23 cellular contexts compared by ENCODE assay signal in the genomic region with DNA sequence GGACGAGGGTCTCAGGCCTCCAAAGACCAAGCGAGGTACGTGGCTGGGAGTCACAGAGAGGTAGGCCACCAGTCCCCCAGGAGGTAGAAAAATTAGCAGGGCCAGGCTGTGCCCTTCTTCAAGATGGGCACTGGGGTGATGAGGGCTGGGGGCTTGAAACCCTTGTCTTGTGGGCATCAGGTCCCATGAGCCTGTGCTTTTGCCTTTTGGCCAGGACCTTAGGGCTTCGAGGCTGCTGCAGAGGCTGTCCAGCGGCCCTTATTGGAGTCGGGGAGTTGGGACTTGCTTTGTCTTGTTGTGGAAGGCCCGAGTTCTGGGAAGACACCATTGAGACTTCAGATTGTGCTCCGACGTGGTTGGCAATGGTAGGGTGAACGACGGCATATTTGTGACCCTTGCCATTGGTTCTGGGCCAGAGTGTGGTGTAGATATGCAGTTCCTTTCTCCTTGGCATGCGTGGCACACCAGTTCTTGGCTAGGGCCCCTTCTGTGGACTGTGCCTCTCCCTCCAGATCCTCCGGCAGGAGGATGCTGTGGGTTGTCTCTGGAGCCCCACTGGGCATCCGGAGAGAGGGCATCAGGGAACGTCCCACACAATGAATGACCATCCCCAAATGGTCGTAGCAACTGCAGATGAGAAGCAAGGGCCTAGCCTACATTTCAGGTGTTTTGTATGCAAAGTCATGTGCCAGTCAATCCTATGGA. TPM values are rescaled to one million over a fixed set of nuclear protein-coding genes. Genes with fewer than 3 reads are reported as not detected.
DNase-seq lines count a peak whose midpoint lies in the region; ATAC-seq and TF ChIP-seq lines count a peak whose summit lies in the region.
"Had no signal": no experiment of that assay in that cellular context is flagged by ENCODE, and none has a peak within 500 bp of the region (broad histone marks: within the 10 kb centered on the region; RNA-seq: fewer than 3 reads in every experiment).

No MANE protein-coding gene starts in this region.

- no peak overlapping the region for H3K27ac ChIP-seq in tibial nerve
- H3K27ac ChIP-seq: HL-60 had no signal

- CTCF ChIA-PET in activated CD8-positive, alpha-beta T cell treated with anti-CD3 and anti-CD28 coated beads, Interleukin-2, amount 10 ng/mL, durations not matched to agents 7 days and 5 days (lab: Charles Lee), result no interaction called here
- CTCF ChIA-PET in activated CD8-positive, alpha-beta T cell treated with anti-CD3 and anti-CD28 coated beads for 36 hours (lab: Charles Lee), result no interaction called here

- no peak for TF ChIP-seq POLR2A in tibial nerve (IDR thresholded peaks at IDR 0.05)

- no peak for TF ChIP-seq CTCF in activated CD8-positive, alpha-beta T cell treated with anti-CD3 and anti-CD28 coated beads for 36 hours (IDR thresholded peaks at IDR 0.05)
- no peak for TF ChIP-seq CTCF in tibial nerve (IDR thresholded peaks at IDR 0.05)

- H3K9me3 Mint-ChIP-seq in activated CD8-positive, alpha-beta T cell treated with anti-CD3 and anti-CD28 coated beads, Interleukin-2, amount 10 ng/mL, durations not matched to agents 7 days and 5 days (ENCODE audit: insufficient read depth), result no peaks in the 10 kb centered on the region
- H3K9me3 Mint-ChIP-seq in activated CD8-positive, alpha-beta T cell treated with anti-CD3 and anti-CD28 coated beads for 36 hours, result no peaks in the 10 kb centered on the region
- H3K9me3 Mint-ChIP-seq: CD4-positive, alpha-beta memory T cell had no signal

- H3K27me3 ChIP-seq in H7 (ENCODE audit: control insufficient read depth, insufficient read depth, low read length) (no peaks in the 10 kb centered on the region), tibial nerve (no peaks in the 10 kb centered on the region)

- H3K4me3 ChIP-seq in H7 (ENCODE audit: insufficient read depth, low read depth, low read length), result no peak overlapping the region
- no peak overlapping the region for H3K4me3 ChIP-seq in tibial nerve
- H3K4me3 ChIP-seq: GM23338 had no signal

- DNase-seq in activated CD8-positive, alpha-beta T cell treated with anti-CD3 and anti-CD28 coated beads, Interleukin-2, amount 10 ng/mL, durations not matched to agents 7 days and 5 days, result no peak
- DNase-seq in activated CD8-positive, alpha-beta T cell treated with anti-CD3 and anti-CD28 coated beads for 36 hours, result no peak
- DNase-seq in H7 (peak; percentile 16), islet precursor cell (peak; percentile 45), posterior vena cava (ENCODE audit: low spot score) (peak; percentile 70), tibial nerve (ENCODE audit: low spot score in 2 of 2) (no peak), RKO (ENCODE audit: low spot score) (no peak), SK-N-DZ (ENCODE audit: low spot score) (no peak)
- DNase-seq: 8988T; BE2C; CD4-positive, alpha-beta memory T cell; DMS153; GF-D8; IMR-90; NCI-H1436; NCI-H2029; NCI-H524 treated with DMSO at 0.1 percent for 48 hours; RPMI8226; SIG-M5 had no signal

- TF ChIP-seq EP300 in tibial nerve (IDR thresholded peaks at IDR 0.05), result no peak

- peaks cover 41% of the 10 kb centered on the region for H3K4me1 Mint-ChIP-seq in activated CD8-positive, alpha-beta T cell treated with anti-CD3 and anti-CD28 coated beads, Interleukin-2, amount 10 ng/mL, durations not matched to agents 7 days and 5 days (ENCODE audit: low read depth)
- H3K4me1 Mint-ChIP-seq in activated CD8-positive, alpha-beta T cell treated with anti-CD3 and anti-CD28 coated beads for 36 hours (ENCODE audit: low read depth), result peaks cover 16% of the 10 kb centered on the region
- H3K4me1 Mint-ChIP-seq: GM23338 had no signal

- no peaks in the 10 kb centered on the region for H3K27me3 Mint-ChIP-seq in activated CD8-positive, alpha-beta T cell treated with anti-CD3 and anti-CD28 coated beads, Interleukin-2, amount 10 ng/mL, durations not matched to agents 7 days and 5 days (ENCODE audit: low read depth)
- H3K27me3 Mint-ChIP-seq in activated CD8-positive, alpha-beta T cell treated with anti-CD3 and anti-CD28 coated beads for 36 hours, result no peaks in the 10 kb centered on the region

- 82 to 92% methylated on average over 14 to 16 of the region's 16 CpGs for WGBS in tibial nerve, 2 donors

- no peak for ATAC-seq in activated CD8-positive, alpha-beta T cell treated with anti-CD3 and anti-CD28 coated beads, Interleukin-2, amount 10 ng/mL, durations not matched to agents 7 days and 5 days
- no peak for ATAC-seq in activated CD8-positive, alpha-beta T cell treated with anti-CD3 and anti-CD28 coated beads for 36 hours
- ATAC-seq: GM23338, HCT116 had no signal

- H3K4me1 ChIP-seq in tibial nerve, result no peaks in the 10 kb centered on the region

- H3K36me3 Mint-ChIP-seq in activated CD8-positive, alpha-beta T cell treated with anti-CD3 and anti-CD28 coated beads, Interleukin-2, amount 10 ng/mL, durations not matched to agents 7 days and 5 days (ENCODE audit: low read depth), result peaks cover 11% of the 10 kb centered on the region
- peaks cover 3% of the 10 kb centered on the region for H3K36me3 Mint-ChIP-seq in activated CD8-positive, alpha-beta T cell treated with anti-CD3 and anti-CD28 coated beads for 36 hours (ENCODE audit: low read depth)

- POLR2A ChIA-PET in activated CD8-positive, alpha-beta T cell treated with anti-CD3 and anti-CD28 coated beads, Interleukin-2, amount 10 ng/mL, durations not matched to agents 7 days and 5 days (lab: Charles Lee), result no interaction called here
- POLR2A ChIA-PET in activated CD8-positive, alpha-beta T cell treated with anti-CD3 and anti-CD28 coated beads for 36 hours (lab: Charles Lee), result no interaction called here

- H3K36me3 ChIP-seq in H7 (replicated peaks; ENCODE audit: control insufficient read depth, insufficient read depth, low read length) (no peaks in the 10 kb centered on the region), tibial nerve (no peaks in the 10 kb centered on the region)
- H3K36me3 ChIP-seq: BE2C had no signal

- no peaks in the 10 kb centered on the region for H3K9me3 ChIP-seq in tibial nerve
- H3K9me3 ChIP-seq: BE2C had no signal

- peak overlapping the region; percentile 34 for H3K27ac Mint-ChIP-seq in activated CD8-positive, alpha-beta T cell treated with anti-CD3 and anti-CD28 coated beads, Interleukin-2, amount 10 ng/mL, durations not matched to agents 7 days and 5 days
- H3K27ac Mint-ChIP-seq in activated CD8-positive, alpha-beta T cell treated with anti-CD3 and anti-CD28 coated beads for 36 hours, result no peak overlapping the region
- H3K27ac Mint-ChIP-seq: GM23338 had no signal

- no peak overlapping the region for H3K4me3 Mint-ChIP-seq in activated CD8-positive, alpha-beta T cell treated with anti-CD3 and anti-CD28 coated beads, Interleukin-2, amount 10 ng/mL, durations not matched to agents 7 days and 5 days
- H3K4me3 Mint-ChIP-seq in activated CD8-positive, alpha-beta T cell treated with anti-CD3 and anti-CD28 coated beads for 36 hours, result no peak overlapping the region
- H3K4me3 Mint-ChIP-seq: GM23338 had no signal

- intact Hi-C loops in activated CD8-positive, alpha-beta T cell treated with anti-CD3 and anti-CD28 coated beads for 36 hours (cut with micrococcal nuclease), result no loop called here
- intact Hi-C loops in posterior vena cava (cut with DNase I), result loop anchor here in 1 of 2 donors (10.0 kb wide), 1 partner anchor 334 kb away; the partner anchor contains the start of gene ANXA11

RNA-seq across cellular contexts. Expression of gene SH2D4B, which starts 0.9 kb away (rescaled TPM):
- under 1 TPM; 0.13 to 0.21 TPM for total RNA-seq in activated CD8-positive, alpha-beta T cell treated with anti-CD3 and anti-CD28 coated beads, Interleukin-2, amount 10 ng/mL, durations not matched to agents 7 days and 5 days
- total RNA-seq in activated CD8-positive, alpha-beta T cell treated with anti-CD3 and anti-CD28 coated beads for 36 hours, result under 1 TPM; 0.11 to 0.20 TPM
- total RNA-seq in H7 (2014; rRNA removed; shearing (Covaris generic)), result not detected in 2 replicates
- total RNA-seq in posterior vena cava (under 1 TPM in 1 of 2 donors, not detected in 1; 0.10 TPM), tibial nerve (not detected)
- polyA plus RNA-seq in SK-N-DZ (2014; cell fraction: cytosol; rRNA removed), result not detected in 2 replicates
- not detected in 2 replicates for polyA plus RNA-seq in SK-N-DZ (2014; cell fraction: nucleus; rRNA removed)
- total RNA-seq: GM23338, IMR-90, MCF 10A had no signal
- polyA plus RNA-seq: CD4-positive, alpha-beta memory T cell; IMR-90 had no signal

Comparison
In these comparisons a context has a peak if more than half of its experiments do, and no peak if none do; other contexts are left out.
1. DNase-seq: peak in H7 (single experiment), islet precursor cell (single experiment) and posterior vena cava (single experiment); none in activated CD8-positive, alpha-beta T cell treated with anti-CD3 and anti-CD28 coated beads, Interleukin-2, amount 10 ng/mL, durations not matched to agents 7 days and 5 days (single experiment), activated CD8-positive, alpha-beta T cell treated with anti-CD3 and anti-CD28 coated beads for 36 hours (single experiment), tibial nerve (0 of 2), RKO (single experiment) and SK-N-DZ (single experiment).